17 cellular contexts compared by ENCODE assay signal in the genomic region with DNA sequence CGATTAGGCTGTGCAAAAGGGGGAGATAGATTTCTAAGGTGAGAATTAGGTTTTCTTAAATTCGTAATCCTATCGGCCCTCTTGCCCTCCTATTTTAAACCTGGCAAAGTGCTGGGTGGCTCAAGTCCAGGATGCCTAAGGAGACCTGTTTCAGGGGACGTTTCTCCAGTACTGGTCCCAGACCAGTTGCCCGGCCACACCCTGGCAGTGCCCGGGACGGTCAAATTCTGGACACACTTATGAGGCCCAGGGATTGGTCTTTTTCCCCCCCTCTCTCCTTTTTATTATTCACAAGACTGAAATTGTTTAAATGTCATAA. TPM values are rescaled to one million over a fixed set of nuclear protein-coding genes. Genes with fewer than 3 reads are reported as not detected.
A peak's percentile ranks its signal among the peaks of the same experiment; 100 is the strongest.
DNase-seq lines count a peak whose midpoint lies in the region; ATAC-seq and TF ChIP-seq lines count a peak whose summit lies in the region.
"Had no signal": no experiment of that assay in that cellular context is flagged by ENCODE, and none has a peak within 500 bp of the region (broad histone marks: within the 10 kb centered on the region; RNA-seq: fewer than 3 reads in every experiment).

No MANE protein-coding gene starts in this region.

- DNase-seq in stimulated activated naive CD8-positive, alpha-beta T cell treated with anti-CD3 and anti-CD28 coated beads, Interleukin-15, Interleukin-2, amounts not matched to agents 100 U/mL and 50 U/mL, for 24 hours: no peak
- no peak for DNase-seq in naive thymus-derived CD8-positive, alpha-beta T cell
- DNase-seq in NCI-H1694 (lab: John Stamatoyannopoulos, UW) (no peak), COLO668 (lab: John Stamatoyannopoulos, UW; ENCODE audit: unreplicated experiment) (no peak)
- DNase-seq: activated CD4-positive, CD25-positive, alpha-beta regulatory T cell; activated gamma-delta T cell treated with Interleukin-2 at 50 U/mL for 16 hours; cortex of kidney; foreskin keratinocyte; GDM1; NCI-H187 treated with DMSO at 0.1 percent for 48 hours; NCI-H774; SHP77 treated with DMSO at 0.1 percent for 48 hours; stimulated activated CD4-positive, alpha-beta T cell treated with anti-CD3 and anti-CD28 coated beads, Interleukin-4, amount 100 ng/mL, for 1 hour had no signal

- POLR2A ChIA-PET in naive thymus-derived CD8-positive, alpha-beta T cell (lab: Charles Lee): no interaction called here

- H3K27me3 Mint-ChIP-seq in stimulated activated naive CD8-positive, alpha-beta T cell treated with anti-CD3 and anti-CD28 coated beads, Interleukin-15, Interleukin-2, amounts not matched to agents 100 ng/mL and 50 ng/mL, for 24 hours: peaks cover 56% of the 10 kb centered on the region
- H3K27me3 Mint-ChIP-seq in brain: peaks cover 92% of the 10 kb centered on the region
- peaks cover 24 to 61% (median 46%) of the 10 kb centered on the region in 5 donors for H3K27me3 Mint-ChIP-seq in naive thymus-derived CD8-positive, alpha-beta T cell

- no peaks in the 10 kb centered on the region for H3K36me3 Mint-ChIP-seq in stimulated activated naive CD8-positive, alpha-beta T cell treated with anti-CD3 and anti-CD28 coated beads, Interleukin-15, Interleukin-2, amounts not matched to agents 100 ng/mL and 50 ng/mL, for 24 hours (ENCODE audit: low read depth)
- H3K36me3 Mint-ChIP-seq in brain: no peaks in the 10 kb centered on the region
- H3K36me3 Mint-ChIP-seq in naive thymus-derived CD8-positive, alpha-beta T cell: peaks cover 0 to 2% (median 0%) of the 10 kb centered on the region in 3 donors

- ATAC-seq in stimulated activated naive CD8-positive, alpha-beta T cell treated with anti-CD3 and anti-CD28 coated beads, Interleukin-15, Interleukin-2, amounts not matched to agents 100 U/mL and 50 U/mL, for 24 hours: no peak
- ATAC-seq in naive thymus-derived CD8-positive, alpha-beta T cell: no peak
- no peak for ATAC-seq in GM21576 (IDR thresholded peaks at IDR 0.05; ENCODE audit: unreplicated experiment)
- ATAC-seq in HG02884 (IDR thresholded peaks at IDR 0.05; ENCODE audit: unreplicated experiment): no peak
- ATAC-seq: foreskin keratinocyte had no signal

- no peak for TF ChIP-seq CTCF in brain (conservative IDR thresholded peaks at IDR 0.05)

- H3K9me3 Mint-ChIP-seq in stimulated activated naive CD8-positive, alpha-beta T cell treated with anti-CD3 and anti-CD28 coated beads, Interleukin-15, Interleukin-2, amounts not matched to agents 100 ng/mL and 50 ng/mL, for 24 hours: no peaks in the 10 kb centered on the region
- peaks cover 0 to 7% (median 0%) of the 10 kb centered on the region in 5 experiments for H3K9me3 Mint-ChIP-seq in brain
- no peaks in the 10 kb centered on the region for H3K9me3 Mint-ChIP-seq in naive thymus-derived CD8-positive, alpha-beta T cell

- H3K27ac Mint-ChIP-seq in stimulated activated naive CD8-positive, alpha-beta T cell treated with anti-CD3 and anti-CD28 coated beads, Interleukin-15, Interleukin-2, amounts not matched to agents 100 ng/mL and 50 ng/mL, for 24 hours: peak overlapping the region; percentile 55
- peak overlapping the region in 3 of 5 experiments; percentile 8 to 87 (median 51) for H3K27ac Mint-ChIP-seq in brain
- peak overlapping the region in 1 of 10 donors; percentile 53 for H3K27ac Mint-ChIP-seq in naive thymus-derived CD8-positive, alpha-beta T cell

- peaks cover 21% of the 10 kb centered on the region for H3K4me1 Mint-ChIP-seq in stimulated activated naive CD8-positive, alpha-beta T cell treated with anti-CD3 and anti-CD28 coated beads, Interleukin-15, Interleukin-2, amounts not matched to agents 100 ng/mL and 50 ng/mL, for 24 hours (ENCODE audit: low read depth)
- H3K4me1 Mint-ChIP-seq in brain: peaks cover 48% of the 10 kb centered on the region
- H3K4me1 Mint-ChIP-seq in naive thymus-derived CD8-positive, alpha-beta T cell: peaks cover 6 to 23% (median 14%) of the 10 kb centered on the region in 4 donors

- peak overlapping the region; percentile 33 for H3K4me3 Mint-ChIP-seq in stimulated activated naive CD8-positive, alpha-beta T cell treated with anti-CD3 and anti-CD28 coated beads, Interleukin-15, Interleukin-2, amounts not matched to agents 100 ng/mL and 50 ng/mL, for 24 hours
- peak overlapping the region; percentile 77 to 82 (median 78) for H3K4me3 Mint-ChIP-seq in brain
- H3K4me3 Mint-ChIP-seq in naive thymus-derived CD8-positive, alpha-beta T cell: peak overlapping the region in 6 of 10 donors; percentile 30 to 69 (median 49)

RNA-seq across cellular contexts. Expression of gene GBX2, which starts 3.2 kb away (rescaled TPM):
- polyA plus RNA-seq in brain (ENCODE audit: insufficient read depth, low read depth, low replicate concordance): not detected
- total RNA-seq in naive thymus-derived CD8-positive, alpha-beta T cell: not detected
- not detected for polyA plus RNA-seq in naive thymus-derived CD8-positive, alpha-beta T cell
